Comparison of ENCODE assay signal across 8 cellular contexts in genomic region chr17:34580685-34581445, GRCh38.
DNase-seq lines count a peak whose midpoint lies in the region; ATAC-seq and TF ChIP-seq lines count a peak whose summit lies in the region.

No MANE protein-coding gene starts in this region.

- ATAC-seq in central memory CD8-positive, alpha-beta T cell (replicated peaks; ENCODE audit: extremely low read depth, poor library complexity, severe bottlenecking): no peak
- ATAC-seq in GM18858 (IDR thresholded peaks at IDR 0.05; ENCODE audit: unreplicated experiment) (no peak), HG02759 (IDR thresholded peaks at IDR 0.05; ENCODE audit: unreplicated experiment) (no peak)

- DNase-seq in GM10266 (ENCODE audit: extremely low spot score) (peak; percentile 48), T-helper 2 cell (no peak)
- DNase-seq in central memory CD8-positive, alpha-beta T cell (ENCODE audit: low spot score in 2 of 2): no peak
- DNase-seq in activated CD4-positive, CD25-positive, alpha-beta regulatory T cell treated with anti-CD3 and anti-CD28 coated beads, Interleukin-2, amount 50 U/mL, for 72 hours: no peak

- peak overlapping the region; percentile 73 for H3K4me3 Mint-ChIP-seq in central memory CD8-positive, alpha-beta T cell
- H3K4me3 Mint-ChIP-seq in nephron: peak overlapping the region; percentile 82 to 87 (median 87)

- H3K27ac ChIP-seq in 22Rv1: no peak overlapping the region

- H3K27me3 Mint-ChIP-seq in central memory CD8-positive, alpha-beta T cell: peaks cover 84% of the 10 kb centered on the region
- H3K27me3 Mint-ChIP-seq in nephron (ENCODE audit: low read depth): peaks cover 94% of the 10 kb centered on the region

- no peaks in the 10 kb centered on the region for H3K9me3 Mint-ChIP-seq in central memory CD8-positive, alpha-beta T cell
- no peaks in the 10 kb centered on the region for H3K9me3 Mint-ChIP-seq in nephron

- H3K36me3 Mint-ChIP-seq in central memory CD8-positive, alpha-beta T cell (ENCODE audit: insufficient read depth): no peaks in the 10 kb centered on the region
- H3K36me3 Mint-ChIP-seq in nephron (ENCODE audit: low read depth): no peaks in the 10 kb centered on the region

- peaks cover 13% of the 10 kb centered on the region for H3K4me1 Mint-ChIP-seq in central memory CD8-positive, alpha-beta T cell
- peaks cover 23% of the 10 kb centered on the region for H3K4me1 Mint-ChIP-seq in nephron

- no peak overlapping the region for H3K27ac Mint-ChIP-seq in central memory CD8-positive, alpha-beta T cell (ENCODE audit: low read depth)
- H3K27ac Mint-ChIP-seq in nephron: no peak overlapping the region

- peak; percentile 23; the same call in 1 of the 2 replicates for TF ChIP-seq CTCF in 22Rv1 (IDR thresholded peaks at IDR 0.05)
- TF ChIP-seq CTCF in GM10266 (IDR thresholded peaks at IDR 0.05; ENCODE audit: control insufficient read depth, insufficient read depth, low read depth, missing control alignments): no peak
- TF ChIP-seq CTCF in nephron (IDR thresholded peaks at IDR 0.05; ENCODE audit: unreplicated experiment in 3 of 3): peak in 1 of 3 experiments; percentile 34
